ENCODE assay signal across 25 cellular contexts in genomic region chr7:73823873-73824597, GRCh38. TPM values are rescaled to one million over a fixed set of nuclear protein-coding genes. Genes with fewer than 3 reads are reported as not detected.
DNase-seq lines count a peak whose midpoint lies in the region; TF ChIP-seq lines count a peak whose summit lies in the region.
"Had no signal": no experiment of that assay in that cellular context is flagged by ENCODE, and none has a peak within 500 bp of the region (broad histone marks: within the 10 kb centered on the region; RNA-seq: fewer than 3 reads in every experiment).

No MANE protein-coding gene starts in this region.

- peak overlapping the region; percentile 59 for H2AFZ ChIP-seq in parathyroid adenoma

- H3K9me3 ChIP-seq in colonic mucosa (no peaks in the 10 kb centered on the region), parathyroid adenoma (ENCODE audit: control insufficient read depth, low read length) (no peaks in the 10 kb centered on the region)
- H3K9me3 ChIP-seq: SK-N-SH had no signal

- DNase-seq in H7 = peak; percentile 22
- no peak for DNase-seq in colonic mucosa
- no peak for DNase-seq in KG1 (lab: John Stamatoyannopoulos, UW)
- no peak for DNase-seq in NOMO-1 treated with dmso at 0.1 percent for 144 hours (lab: John Stamatoyannopoulos, UW; ENCODE audit: unreplicated experiment)
- DNase-seq in SKM-1 (lab: John Stamatoyannopoulos, UW; ENCODE audit: unreplicated experiment) = no peak
- DNase-seq: activated CD4-positive, alpha-beta T cell treated with anti-CD3 and anti-CD28 coated beads, Interleukin-2, amount 50 U/mL, for 1 hour; dermis blood vessel endothelial cell; DMS153; KBM-7; mesenchymal stem cell; MM.1S; NCI-H1417 treated with DMSO at 0.1 percent for 48 hours; NCI-H526; occipital lobe; SK-N-SH; small intestine; stimulated activated CD4-positive, alpha-beta T cell treated with anti-CD3 and anti-CD28 coated beads, Interleukin-2, amount 100 ng/mL, for 24 hours; T-helper 9 cell had no signal

- H3K4me2 ChIP-seq in parathyroid adenoma (ENCODE audit: low read length) = no peak overlapping the region

- H3K27me3 ChIP-seq in H7 (ENCODE audit: control insufficient read depth, insufficient read depth, low read length) = no peaks in the 10 kb centered on the region; the same call in 1 of the 2 replicates
- no peaks in the 10 kb centered on the region for H3K27me3 ChIP-seq in colonic mucosa
- no peaks in the 10 kb centered on the region for H3K27me3 ChIP-seq in parathyroid adenoma (ENCODE audit: control insufficient read depth, insufficient read depth, low read length)
- H3K27me3 ChIP-seq: cardiac muscle cell had no signal

- no peaks in the 10 kb centered on the region for H3K79me2 ChIP-seq in parathyroid adenoma

- TF ChIP-seq CTCF in C4-2B (conservative IDR thresholded peaks at IDR 0.05) = no peak
- no peak for TF ChIP-seq CTCF in colonic mucosa (IDR thresholded peaks at IDR 0.05)
- TF ChIP-seq CTCF in parathyroid adenoma (IDR thresholded peaks at IDR 0.05) = no peak

- peaks cover 9% of the 10 kb centered on the region for H3K4me1 ChIP-seq in colonic mucosa
- peaks cover 47% of the 10 kb centered on the region for H3K4me1 ChIP-seq in parathyroid adenoma

- no peaks in the 10 kb centered on the region for H3K36me3 ChIP-seq in H7 (replicated peaks; ENCODE audit: control insufficient read depth, insufficient read depth, low read length)
- no peaks in the 10 kb centered on the region for H3K36me3 ChIP-seq in colonic mucosa
- no peaks in the 10 kb centered on the region for H3K36me3 ChIP-seq in parathyroid adenoma (ENCODE audit: control insufficient read depth, insufficient read depth, low read length)
- H3K36me3 ChIP-seq: cardiac muscle cell had no signal

- H3K27ac ChIP-seq in C4-2B = peak overlapping the region; percentile 66
- peak overlapping the region; percentile 92 for H3K27ac ChIP-seq in colonic mucosa
- H3K27ac ChIP-seq in parathyroid adenoma = peak overlapping the region; percentile 100
- H3K27ac ChIP-seq: cardiac muscle cell had no signal

- no peak overlapping the region for H3K4me3 ChIP-seq in H7 (ENCODE audit: insufficient read depth, low read depth, low read length)
- H3K4me3 ChIP-seq in colonic mucosa = no peak overlapping the region
- no peak overlapping the region for H3K4me3 ChIP-seq in parathyroid adenoma (ENCODE audit: low read depth, low read length)
- H3K4me3 ChIP-seq: cardiac muscle cell had no signal

- H3K9ac ChIP-seq in colonic mucosa (ENCODE audit: low read depth in 2 of 2, low read length in 2 of 2) (peak overlapping the region in 1 of 2 donors; percentile 96), parathyroid adenoma (no peak overlapping the region)

- intact Hi-C loops in colonic mucosa (cut with DNase I) = no loop called here

RNA-seq across cellular contexts. Expression of gene CLDN4, which starts 6.8 kb away (rescaled TPM):
- total RNA-seq in H7 (2014; rRNA removed; shearing (Covaris generic)) = 2.0 and 2.1 TPM in 2 replicates
- 100 to 1,000 TPM; 568 to 932 TPM for total RNA-seq in colonic mucosa

RNA-seq across cellular contexts. Expression of gene METTL27, which starts 18.3 kb away (rescaled TPM):
- total RNA-seq in H7 (2014; rRNA removed; shearing (Covaris generic)) = 1.9 and 7.4 TPM in 2 replicates
- total RNA-seq in colonic mucosa = 1 to 10 TPM; 4.0 to 7.4 TPM
- total RNA-seq: G401 had no signal

RNA-seq across cellular contexts. Expression of gene TMEM270, which starts 36.9 kb away (rescaled TPM):
- total RNA-seq in H7 (2014; rRNA removed; shearing (Covaris generic)) = not detected in 2 replicates
- not detected for total RNA-seq in colonic mucosa
- total RNA-seq: cardiac muscle cell, dermis blood vessel endothelial cell, G401, kidney epithelial cell, occipital lobe, subcutaneous adipose tissue, urinary bladder had no signal

RNA-seq across cellular contexts. Expression of gene CLDN3, which starts 54.0 kb away (rescaled TPM):
- 3.3 and 5.9 TPM in 2 replicates for total RNA-seq in H7 (2014; rRNA removed; shearing (Covaris generic))
- total RNA-seq in colonic mucosa = 100 to 1,000 TPM; 599 to 634 TPM
- total RNA-seq: G401, occipital lobe, subcutaneous adipose tissue had no signal

Comparison
In these comparisons a context has a peak if more than half of its experiments do, and no peak if none do; other contexts are left out.
1. RNA of gene CLDN4, which starts 6.8 kb away (total RNA-seq): 568 to 932 TPM in colonic mucosa; 2.0 to 2.1 TPM in H7; every median in the first group is over 100 times any median in the second.
2. Peak in every context shown above with its lines, with median percentiles within 50 percentile points of each other: H3K27ac ChIP-seq.